In the genomic region with DNA sequence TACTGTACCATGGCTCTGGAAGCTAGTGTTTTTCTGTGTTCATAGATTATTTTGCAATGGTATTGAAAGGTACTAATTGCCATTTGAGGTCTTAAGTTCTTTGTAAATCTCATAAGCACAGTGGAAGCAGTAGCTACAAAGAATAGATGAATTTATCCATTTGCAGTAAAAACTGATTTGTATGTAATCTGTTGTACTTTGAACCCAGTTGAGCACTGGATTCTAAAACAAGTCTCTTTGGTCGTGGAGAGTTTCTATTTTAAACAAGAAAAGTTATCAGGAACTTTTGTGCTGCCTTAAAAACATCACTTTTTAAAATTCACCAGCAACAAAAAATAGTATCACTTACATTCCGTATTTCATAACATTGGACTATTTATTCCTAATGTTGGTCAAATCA, we compare ENCODE assay signal across 12 cellular contexts. TPM values are rescaled to one million over a fixed set of nuclear protein-coding genes. Genes with fewer than 3 reads are reported as not detected.
DNase-seq lines count a peak whose midpoint lies in the region; ATAC-seq, FAIRE-seq and TF ChIP-seq lines count a peak whose summit lies in the region.
"Had no signal": no experiment of that assay in that cellular context is flagged by ENCODE, and none has a peak within 500 bp of the region (broad histone marks: within the 10 kb centered on the region; RNA-seq: fewer than 3 reads in every experiment).

No MANE protein-coding gene starts in this region.

- no peak for ATAC-seq in Panc1
- ATAC-seq: foreskin keratinocyte had no signal

- POLR2A ChIA-PET in Panc1 (lab: Charles Lee): interaction anchor here (0.7 kb wide), 1 partner anchor 104 kb away, joined by 5 read pairs; no protein-coding TSS in a partner anchor

- intact Hi-C loops in Panc1 (cut with micrococcal nuclease; ENCODE audit: unreplicated experiment): loop anchor here (5.0 kb wide), 3 partner anchors 52 to 282 kb away; partner anchors contain the start of gene MDM1

- H3K4me1 ChIP-seq in DOHH2 (ENCODE audit: control insufficient read depth, low read length): peaks cover 78% of the 10 kb centered on the region
- peaks cover 49% of the 10 kb centered on the region for H3K4me1 ChIP-seq in Panc1 (ENCODE audit: control insufficient read depth, insufficient read depth, low read length)
- H3K4me1 ChIP-seq in rectal smooth muscle tissue (ENCODE audit: control insufficient read depth, insufficient read depth, low read length): peaks cover 34% of the 10 kb centered on the region
- H3K4me1 ChIP-seq in MM.1S (ENCODE audit: low read length): peaks cover 15% of the 10 kb centered on the region

- BruUV-seq in Panc1 (replicated peaks; lab: Mats Ljungman, UMichigan): no TSS peak

- H2AFZ ChIP-seq in MM.1S (ENCODE audit: low read length): no peak overlapping the region

- in situ Hi-C loops in Panc1 (cut with HindIII; ENCODE audit: low pct_unique_long_range_greater_than_20kb, low sequenced_read_pairs): no loop called here

- H3K27ac ChIP-seq in DOHH2 (ENCODE audit: low read depth, low read length): 0 out of 2 replicates have a peak overlapping the region, but pooled peaks have one; percentile 2
- H3K27ac ChIP-seq in Panc1 (ENCODE audit: low read length): peak overlapping the region; percentile 100
- no peak overlapping the region for H3K27ac ChIP-seq in rectal smooth muscle tissue (ENCODE audit: low read depth, low read length)
- no peak overlapping the region for H3K27ac ChIP-seq in MM.1S (ENCODE audit: low read length)
- H3K27ac ChIP-seq: foreskin keratinocyte had no signal

- DNase-seq in Panc1 (ENCODE audit: low read depth, low spot score): no peak
- no peak for DNase-seq in endothelial cell (ENCODE audit: low spot score)
- DNase-seq in MM.1S: no peak
- no peak for DNase-seq in retina
- DNase-seq in RKO (ENCODE audit: low spot score): no peak
- no peak for DNase-seq in D721Med (ENCODE audit: insufficient read length, low spot score)
- DNase-seq: foreskin keratinocyte, mesendoderm, NCI-H1048 had no signal

- CTCF ChIA-PET in Panc1 (lab: Charles Lee): no interaction called here

- H3K9me2 ChIP-seq in DOHH2 (replicated peaks; ENCODE audit: control insufficient read depth, low read length) (no peaks in the 10 kb centered on the region), MM.1S (replicated peaks; ENCODE audit: insufficient read depth, low read length) (no peaks in the 10 kb centered on the region)

- peaks cover 43% of the 10 kb centered on the region for H3K4me1 Mint-ChIP-seq in endothelial cell (ENCODE audit: unreplicated experiment)

- peaks cover 92% of the 10 kb centered on the region for H3K79me2 ChIP-seq in DOHH2 (ENCODE audit: control insufficient read depth, low read length)
- H3K79me2 ChIP-seq in MM.1S (ENCODE audit: low read length): peaks cover 86% of the 10 kb centered on the region

- peaks cover 48% of the 10 kb centered on the region for H4K20me1 ChIP-seq in DOHH2 (ENCODE audit: control insufficient read depth, insufficient read depth, low read depth, low read length)
- peaks cover 50% of the 10 kb centered on the region for H4K20me1 ChIP-seq in MM.1S (ENCODE audit: insufficient read depth, low read length)

- no peak for FAIRE-seq in D721Med (lab: Jason Lieb, UNC)
- FAIRE-seq: bronchial epithelial cell had no signal

- no peaks in the 10 kb centered on the region for H3K9me3 ChIP-seq in DOHH2 (ENCODE audit: control insufficient read depth, insufficient read depth, low read length)
- H3K9me3 ChIP-seq in Panc1 (ENCODE audit: control insufficient read depth, insufficient read depth, low read depth, low read length): no peaks in the 10 kb centered on the region
- H3K9me3 ChIP-seq in MM.1S (replicated peaks; ENCODE audit: insufficient read depth, low read length): no peaks in the 10 kb centered on the region

- TF ChIP-seq CTCF in DOHH2 (IDR thresholded peaks at IDR 0.05; ENCODE audit: low read depth, low read length, poor library complexity, severe bottlenecking) (no peak), Panc1 (IDR thresholded peaks at IDR 0.05) (no peak), endothelial cell (IDR thresholded peaks at IDR 0.05; ENCODE audit: unreplicated experiment) (no peak), MM.1S (IDR thresholded peaks at IDR 0.05; ENCODE audit: low read length) (no peak), D721Med (IDR thresholded peaks at IDR 0.05; ENCODE audit: insufficient read depth, missing control alignments) (no peak)

- H3K36me3 ChIP-seq in DOHH2 (ENCODE audit: control insufficient read depth, low read length): peaks cover 64% of the 10 kb centered on the region
- peaks cover 6% of the 10 kb centered on the region for H3K36me3 ChIP-seq in Panc1 (ENCODE audit: control insufficient read depth, insufficient read depth, low read length)
- H3K36me3 ChIP-seq in rectal smooth muscle tissue (ENCODE audit: control insufficient read depth, insufficient read depth, low read length): no peaks in the 10 kb centered on the region
- no peaks in the 10 kb centered on the region; the same call in 1 of the 2 replicates for H3K36me3 ChIP-seq in MM.1S (replicated peaks; ENCODE audit: insufficient read depth, low read length)

- H3K4me3 Mint-ChIP-seq in endothelial cell (ENCODE audit: unreplicated experiment): peak overlapping the region; percentile 16

- H3K9ac ChIP-seq in rectal smooth muscle tissue (ENCODE audit: low read length) (no peak overlapping the region), MM.1S (ENCODE audit: low read length) (no peak overlapping the region)

- H3K27ac Mint-ChIP-seq in endothelial cell (ENCODE audit: unreplicated experiment): peak overlapping the region; percentile 36

- H3K27me3 Mint-ChIP-seq in endothelial cell (ENCODE audit: unreplicated experiment): peaks cover 8% of the 10 kb centered on the region

- H3K36me3 Mint-ChIP-seq in endothelial cell (ENCODE audit: low read depth, unreplicated experiment): peaks cover 17% of the 10 kb centered on the region

- H3K27me3 ChIP-seq in DOHH2 (ENCODE audit: control insufficient read depth, low read length) (no peaks in the 10 kb centered on the region), Panc1 (ENCODE audit: control insufficient read depth, insufficient read depth, low read length) (no peaks in the 10 kb centered on the region), rectal smooth muscle tissue (ENCODE audit: control insufficient read depth, insufficient read depth, low read length) (no peaks in the 10 kb centered on the region), MM.1S (replicated peaks; ENCODE audit: insufficient read depth, low read length) (no peaks in the 10 kb centered on the region)
- H3K27me3 ChIP-seq: foreskin keratinocyte had no signal

- no peaks in the 10 kb centered on the region for H3K9me3 Mint-ChIP-seq in endothelial cell (ENCODE audit: unreplicated experiment)

- peak overlapping the region; percentile 92 for H3K4me2 ChIP-seq in DOHH2 (ENCODE audit: low read length)
- H3K4me2 ChIP-seq in MM.1S (ENCODE audit: low read depth, low read length): no peak overlapping the region; the same call in 1 of the 2 replicates

- H3K4me3 ChIP-seq in DOHH2 (ENCODE audit: low read length): peak overlapping the region; percentile 85
- H3K4me3 ChIP-seq in Panc1 (ENCODE audit: low read depth in 2 of 2, low read length in 2 of 2): peak overlapping the region; percentile 16 to 97; a peak in 3 of 4 replicates
- H3K4me3 ChIP-seq in rectal smooth muscle tissue (ENCODE audit: low read length): peak overlapping the region; percentile 21
- H3K4me3 ChIP-seq in MM.1S (ENCODE audit: low read length): no peak overlapping the region

- H3F3A ChIP-seq in DOHH2 (ENCODE audit: control insufficient read depth, insufficient read depth) (peaks cover 9% of the 10 kb centered on the region), MM.1S (ENCODE audit: insufficient read depth, low read length) (peaks cover 7% of the 10 kb centered on the region)

RNA-seq across cellular contexts. Expression of gene RAP1B, which starts 4.1 kb away (rescaled TPM):
- total RNA-seq in Panc1 (2021; ENCODE audit: unreplicated experiment): 328 TPM
- polyA plus RNA-seq in Panc1 (2012; ENCODE audit: insufficient read length): 340 TPM
- total RNA-seq in endothelial cell (ENCODE audit: unreplicated experiment): 206 TPM

Comparison
In these comparisons a context has a peak if more than half of its experiments do, and no peak if none do; other contexts are left out.
1. H3K27ac ChIP-seq: peak in DOHH2 (single experiment) and Panc1 (single experiment); none in rectal smooth muscle tissue (single experiment) and MM.1S (single experiment).